In the genomic region with DNA sequence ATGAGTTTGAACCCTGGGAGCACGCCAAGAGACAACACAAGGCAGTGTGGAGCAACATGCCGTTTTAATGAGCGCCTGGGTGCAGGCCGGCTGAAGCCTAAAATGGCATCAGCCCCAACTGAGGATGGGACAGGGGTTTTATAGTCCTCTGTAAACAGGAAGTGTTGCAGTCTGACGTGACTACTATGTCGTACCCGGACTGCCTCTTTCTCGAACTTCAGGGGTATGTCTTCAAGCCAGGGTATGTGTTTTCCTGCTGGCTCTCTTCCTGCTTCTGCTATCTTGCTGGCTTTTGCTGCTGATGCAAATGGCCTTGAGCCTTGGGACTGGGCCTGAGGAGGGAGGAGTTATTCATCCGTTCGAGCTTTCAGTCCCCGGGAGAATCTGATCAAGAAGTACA, we compare ENCODE assay signal across 15 cellular contexts.
"Had no signal": no experiment of that assay in that cellular context is flagged by ENCODE, and none has a peak within 500 bp of the region (broad histone marks: within the 10 kb centered on the region; RNA-seq: fewer than 3 reads in every experiment).

No MANE protein-coding gene starts in this region.

- H3K4me1 ChIP-seq: foreskin keratinocyte, upper lobe of left lung had no signal

- DNase-seq: activated CD4-positive, alpha-beta T cell treated with anti-CD3 and anti-CD28 coated beads, Interleukin-2, amount 50 U/mL, for 1 hour; activated CD4-positive, CD25-positive, alpha-beta regulatory T cell treated with anti-CD3 and anti-CD28 coated beads, Interleukin-2, amount 50 U/mL, for 72 hours; activated CD8-positive, alpha-beta T cell treated with anti-CD3 and anti-CD28 coated beads, Interleukin-2, amount 10 ng/mL, durations not matched to agents 7 days and 5 days; activated gamma-delta T cell; effector CD4-positive, alpha-beta T cell; erythroblast; foreskin keratinocyte; kidney; stimulated activated CD4-positive, alpha-beta T cell treated with anti-CD3 and anti-CD28 coated beads, Interleukin-2, amount 100 ng/mL, for 48 hours; stimulated activated CD8-positive, alpha-beta memory T cell treated with anti-CD3 and anti-CD28 coated beads, Interleukin-4, amount 100 ng/mL, for 48 hours; stimulated activated naive B cell treated with anti-CD40 and anti-IgM and Interleukin-4, amounts not matched to agents 10 μg/mL and 1 μg/mL and 100 μg/mL, for 72 hours; upper lobe of left lung; WERI-Rb-1 had no signal

- H3K4me3 ChIP-seq: cardiac muscle cell, upper lobe of left lung had no signal

- ATAC-seq: activated CD8-positive, alpha-beta T cell treated with anti-CD3 and anti-CD28 coated beads, Interleukin-2, amount 10 ng/mL, durations not matched to agents 7 days and 5 days; foreskin keratinocyte; SK-N-SH treated with all-trans-retinoic acid at 6 μM for 48 hours; stimulated activated naive B cell treated with anti-CD40 and anti-IgM and Interleukin-4, amounts not matched to agents 10 μg/mL and 1 μg/mL and 100 μg/mL, for 72 hours had no signal

- H3K36me3 ChIP-seq: cardiac muscle cell, upper lobe of left lung, WERI-Rb-1 had no signal

- H3K27me3 ChIP-seq: cardiac muscle cell, foreskin keratinocyte, upper lobe of left lung had no signal

- H3K9me3 ChIP-seq: upper lobe of left lung had no signal

- H3K27ac ChIP-seq: cardiac muscle cell, foreskin keratinocyte, upper lobe of left lung, WERI-Rb-1 had no signal
